Comparison of ENCODE assay signal across 1 cellular context in the genomic region with DNA sequence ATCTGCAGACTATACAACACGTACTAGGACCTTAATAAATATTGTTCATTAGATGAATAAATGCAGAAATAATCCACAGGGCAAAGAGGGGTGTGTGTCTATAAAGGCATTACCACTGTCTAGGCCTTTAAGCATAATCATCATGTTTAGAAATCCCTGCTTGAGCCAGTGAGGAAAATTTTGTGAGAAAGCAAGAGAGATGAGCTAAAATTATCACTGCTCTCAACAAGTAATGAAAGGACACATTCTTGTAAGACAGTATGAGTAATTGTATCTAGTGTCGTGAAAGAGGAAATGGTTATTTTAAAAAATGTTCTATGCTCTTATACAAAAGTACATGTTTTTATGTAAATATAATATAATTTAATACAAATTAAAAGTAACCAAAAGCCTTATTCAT.
TF ChIP-seq lines count a peak whose summit lies in the region.

No MANE protein-coding gene starts in this region.

TF ChIP-seq in SK-N-SH, 30 proteins besides CTCF, POLR2A, EP300 and RAD21 (continued from another document):
- TF ChIP-seq ZBTB33 (IDR thresholded peaks at IDR 0.05; ENCODE audit: borderline replicate concordance, low read depth): no peak
- TF ChIP-seq IRF3 (IDR thresholded peaks at IDR 0.05; ENCODE audit: low read depth, low read length): no peak
- no peak for TF ChIP-seq YY1 (IDR thresholded peaks at IDR 0.05; ENCODE audit: low read depth)
- no peak for TF ChIP-seq PBX3 (IDR thresholded peaks at IDR 0.05)
- no peak for TF ChIP-seq FOSL2 (IDR thresholded peaks at IDR 0.05; ENCODE audit: borderline replicate concordance, low read depth)
